Comparison of ENCODE assay signal across 9 cellular contexts in genomic region chr3:72629191-72629611, GRCh38.
DNase-seq lines count a peak whose midpoint lies in the region; ATAC-seq and TF ChIP-seq lines count a peak whose summit lies in the region.
"Had no signal": no experiment of that assay in that cellular context is flagged by ENCODE, and none has a peak within 500 bp of the region (broad histone marks: within the 10 kb centered on the region; RNA-seq: fewer than 3 reads in every experiment).

No MANE protein-coding gene starts in this region.

- H3K27me3 ChIP-seq in psoas muscle (ENCODE audit: insufficient read depth in 3 of 3, low read length in 2 of 3) (no peaks in the 10 kb centered on the region), osteoblast (ENCODE audit: insufficient read depth, low read length) (peaks cover 18% of the 10 kb centered on the region)

- H3K36me3 Mint-ChIP-seq in activated T-cell treated with anti-CD3 and anti-CD28 coated beads, Interleukin-2, amount 50 U/mL, for 24 hours (ENCODE audit: low read depth) = no peaks in the 10 kb centered on the region
- H3K36me3 Mint-ChIP-seq in activated CD8-positive, alpha-beta T cell treated with anti-CD3 and anti-CD28 coated beads for 36 hours (ENCODE audit: low read depth) = no peaks in the 10 kb centered on the region
- no peaks in the 10 kb centered on the region for H3K36me3 Mint-ChIP-seq in type B pancreatic cell

- H3K4me3 Mint-ChIP-seq in activated T-cell treated with anti-CD3 and anti-CD28 coated beads, Interleukin-2, amount 50 U/mL, for 24 hours = peak overlapping the region; percentile 2
- no peak overlapping the region for H3K4me3 Mint-ChIP-seq in activated CD8-positive, alpha-beta T cell treated with anti-CD3 and anti-CD28 coated beads for 36 hours
- H3K4me3 Mint-ChIP-seq in type B pancreatic cell = no peak overlapping the region

- no peak for TF ChIP-seq CTCF in activated CD8-positive, alpha-beta T cell treated with anti-CD3 and anti-CD28 coated beads for 36 hours (IDR thresholded peaks at IDR 0.05)
- TF ChIP-seq CTCF in type B pancreatic cell (conservative IDR thresholded peaks at IDR 0.05) (no peak), psoas muscle (IDR thresholded peaks at IDR 0.05) (no peak), osteoblast (IDR thresholded peaks at IDR 0.05; ENCODE audit: extremely low read depth, low read depth, low read length) (no peak)

- H3K27ac ChIP-seq in psoas muscle (no peak overlapping the region), osteoblast (ENCODE audit: low read depth, low read length) (no peak overlapping the region)

- H3K79me2 ChIP-seq in osteoblast (ENCODE audit: insufficient read depth, low read length) = no peaks in the 10 kb centered on the region

- POLR2A ChIA-PET in activated CD8-positive, alpha-beta T cell treated with anti-CD3 and anti-CD28 coated beads for 36 hours (lab: Charles Lee) = interaction anchor here (1.0 to 1.5 kb wide), 2 partner anchors 14 to 1328 kb away, joined by 3 to 4 read pairs; no protein-coding TSS in a partner anchor

- peaks cover 69% of the 10 kb centered on the region for H3K4me1 Mint-ChIP-seq in activated T-cell treated with anti-CD3 and anti-CD28 coated beads, Interleukin-2, amount 50 U/mL, for 24 hours (ENCODE audit: low read depth)
- H3K4me1 Mint-ChIP-seq in activated CD8-positive, alpha-beta T cell treated with anti-CD3 and anti-CD28 coated beads for 36 hours (ENCODE audit: low read depth) = peaks cover 53% of the 10 kb centered on the region
- H3K4me1 Mint-ChIP-seq in type B pancreatic cell (ENCODE audit: unreplicated experiment) = peaks cover 38% of the 10 kb centered on the region

- no peaks in the 10 kb centered on the region for H3K9me3 Mint-ChIP-seq in activated T-cell treated with anti-CD3 and anti-CD28 coated beads, Interleukin-2, amount 50 U/mL, for 24 hours
- peaks cover 6% of the 10 kb centered on the region for H3K9me3 Mint-ChIP-seq in activated CD8-positive, alpha-beta T cell treated with anti-CD3 and anti-CD28 coated beads for 36 hours
- no peaks in the 10 kb centered on the region for H3K9me3 Mint-ChIP-seq in type B pancreatic cell

- CTCF ChIA-PET in activated CD8-positive, alpha-beta T cell treated with anti-CD3 and anti-CD28 coated beads for 36 hours (lab: Charles Lee) = interaction anchor here (1.3 kb wide), 1 partner anchor 37 kb away, joined by 3 read pairs; no protein-coding TSS in a partner anchor

- H3K36me3 ChIP-seq in psoas muscle (ENCODE audit: insufficient read depth in 1 of 2, low read depth in 1 of 2) = no peaks in the 10 kb centered on the region
- no peaks in the 10 kb centered on the region for H3K36me3 ChIP-seq in osteoblast (ENCODE audit: insufficient read depth, low read length)

- H2AFZ ChIP-seq in osteoblast (ENCODE audit: low read length) = no peak overlapping the region

- H3K4me1 ChIP-seq in psoas muscle (no peaks in the 10 kb centered on the region), osteoblast (ENCODE audit: insufficient read depth, low read length) (peaks cover 4% of the 10 kb centered on the region)

- no peak overlapping the region for H3K4me2 ChIP-seq in osteoblast (ENCODE audit: insufficient read depth, low read length)

- peak overlapping the region; percentile 77 for H3K27ac Mint-ChIP-seq in activated T-cell treated with anti-CD3 and anti-CD28 coated beads, Interleukin-2, amount 50 U/mL, for 24 hours
- peak overlapping the region; percentile 60 for H3K27ac Mint-ChIP-seq in activated CD8-positive, alpha-beta T cell treated with anti-CD3 and anti-CD28 coated beads for 36 hours
- H3K27ac Mint-ChIP-seq in type B pancreatic cell = peak overlapping the region; percentile 33

- intact Hi-C loops in activated CD8-positive, alpha-beta T cell treated with anti-CD3 and anti-CD28 coated beads for 36 hours (cut with micrococcal nuclease) = no loop called here
- intact Hi-C loops in psoas muscle (cut with DNase I) = no loop called here

- peaks cover 4% of the 10 kb centered on the region for H3K9me3 ChIP-seq in psoas muscle
- H3K9me3 ChIP-seq in osteoblast (ENCODE audit: low read depth, low read length) = no peaks in the 10 kb centered on the region

- H4K20me1 ChIP-seq in osteoblast (ENCODE audit: insufficient read depth, low read length) = no peaks in the 10 kb centered on the region

- WGBS in psoas muscle, 3 donors = 77 to 81% (median 79%) methylated on average over 3 of the region's 3 CpGs

- H3K27me3 Mint-ChIP-seq in activated T-cell treated with anti-CD3 and anti-CD28 coated beads, Interleukin-2, amount 50 U/mL, for 24 hours = no peaks in the 10 kb centered on the region
- no peaks in the 10 kb centered on the region for H3K27me3 Mint-ChIP-seq in activated CD8-positive, alpha-beta T cell treated with anti-CD3 and anti-CD28 coated beads for 36 hours
- no peaks in the 10 kb centered on the region for H3K27me3 Mint-ChIP-seq in type B pancreatic cell

- no peak overlapping the region for H3K4me3 ChIP-seq in psoas muscle
- no peak overlapping the region for H3K4me3 ChIP-seq in osteoblast (ENCODE audit: insufficient read depth, low read length)

- no peak for DNase-seq in activated T-cell treated with anti-CD3 and anti-CD28 coated beads, Interleukin-2, amount 50 U/mL, for 24 hours
- DNase-seq in activated T-cell treated with anti-CD3 and anti-CD28 coated beads for 4 hours (no peak), type B pancreatic cell (ENCODE audit: extremely low spot score, unreplicated experiment) (no peak), psoas muscle (no peak), osteoblast (ENCODE audit: insufficient read length, low spot score, missing footprints) (no peak)
- DNase-seq in activated CD8-positive, alpha-beta T cell treated with anti-CD3 and anti-CD28 coated beads for 36 hours = peak; percentile 13
- DNase-seq: NCI-H1048 had no signal

- ATAC-seq in HG03442 (IDR thresholded peaks at IDR 0.05; ENCODE audit: unreplicated experiment) = peak; percentile 59
- peak; percentile 68 for ATAC-seq in activated CD8-positive, alpha-beta T cell treated with anti-CD3 and anti-CD28 coated beads for 36 hours
- ATAC-seq in GM19467 (IDR thresholded peaks at IDR 0.05; ENCODE audit: unreplicated experiment) = no peak
- no peak for ATAC-seq in psoas muscle

Comparison
In these comparisons a context has a peak if more than half of its experiments do, and no peak if none do; other contexts are left out.
1. ATAC-seq: peak in HG03442 (single experiment) and activated CD8-positive, alpha-beta T cell treated with anti-CD3 and anti-CD28 coated beads for 36 hours (single experiment); none in GM19467 (single experiment) and psoas muscle (0 of 4).
2. Peak in every context shown above with its lines, with median percentiles within 50 percentile points of each other: H3K27ac Mint-ChIP-seq.